ENCODE assay signal across 13 cellular contexts in the genomic region with DNA sequence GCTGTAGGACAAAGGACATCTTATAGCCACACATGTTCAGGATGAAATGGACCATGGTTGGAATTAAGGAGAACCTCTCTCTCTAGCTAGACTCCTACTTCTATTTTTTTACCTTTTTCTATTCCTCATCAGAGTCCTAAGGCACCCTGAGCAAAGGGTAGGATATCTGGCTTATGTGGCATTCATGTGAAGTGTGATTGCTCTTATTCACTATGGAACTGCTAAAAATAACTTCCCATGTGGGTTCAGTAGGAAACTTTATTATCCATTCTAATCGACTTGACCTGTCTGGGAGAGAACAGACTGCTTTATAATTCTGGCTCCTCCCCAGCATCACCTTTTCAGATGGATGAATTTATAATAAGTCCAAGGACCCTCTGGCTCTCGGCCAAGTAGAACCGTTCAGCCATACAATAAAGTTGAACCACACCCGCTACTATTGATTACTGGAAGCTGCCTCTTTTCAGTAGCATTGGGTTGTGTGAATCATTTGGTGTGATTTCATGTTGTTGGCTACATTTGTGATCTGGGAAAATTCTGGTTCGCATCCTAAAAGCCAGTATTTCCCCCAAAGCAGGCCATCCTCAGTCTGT.
"Had no signal": no experiment of that assay in that cellular context is flagged by ENCODE, and none has a peak within 500 bp of the region (broad histone marks: within the 10 kb centered on the region; RNA-seq: fewer than 3 reads in every experiment).

No MANE protein-coding gene starts in this region.

- H3K27ac ChIP-seq: gastrocnemius medialis, pancreas, testis had no signal

- H3K27me3 ChIP-seq: gastrocnemius medialis, pancreas, testis had no signal

- H3K4me1 ChIP-seq: pancreas had no signal

- ATAC-seq: activated CD8-positive, alpha-beta T cell treated with anti-CD3 and anti-CD28 coated beads, Interleukin-2, amount 10 ng/mL, durations not matched to agents 7 days and 5 days; gastrocnemius medialis; pancreas had no signal

- H3K4me3 ChIP-seq: gastrocnemius medialis, pancreas, testis had no signal

- FAIRE-seq: keratinocyte, pancreas, urothelium cell line had no signal

- DNase-seq: activated CD4-positive, alpha-beta T cell treated with anti-CD3 and anti-CD28 coated beads for 48 hours; activated CD8-positive, alpha-beta T cell treated with anti-CD3 and anti-CD28 coated beads, Interleukin-2, amount 10 ng/mL, durations not matched to agents 7 days and 5 days; activated naive CD4-positive, alpha-beta T cell treated with anti-CD3 and anti-CD28 coated beads for 36 hours; central memory CD4-positive, alpha-beta T cell; cortex of kidney; effector CD8-positive, alpha-beta T cell; gastrocnemius medialis; mesendoderm; pancreas; stimulated activated CD4-positive, alpha-beta T cell treated with anti-CD3 and anti-CD28 coated beads, Interleukin-4, amount 100 ng/mL, for 24 hours; testis had no signal

- H3K9me3 ChIP-seq: gastrocnemius medialis, pancreas, testis had no signal
